8 cellular contexts compared by ENCODE assay signal in genomic region chr5:177300236-177300880, GRCh38. TPM values are rescaled to one million over a fixed set of nuclear protein-coding genes. Genes with fewer than 3 reads are reported as not detected.
DNase-seq lines count a peak whose midpoint lies in the region; ATAC-seq and TF ChIP-seq lines count a peak whose summit lies in the region.

No MANE protein-coding gene starts in this region.

- H3K9me3 ChIP-seq in breast epithelium, result no peaks in the 10 kb centered on the region

- peak; percentile 15 for DNase-seq in NCI-H2227 (lab: John Stamatoyannopoulos, UW; ENCODE audit: unreplicated experiment)
- no peak for DNase-seq in NCI-H2227 treated with DMSO at 0.1 percent for 48 hours (lab: John Stamatoyannopoulos, UW)
- peak; percentile 42 to 77 for DNase-seq in SW 1271 (lab: John Stamatoyannopoulos, UW)
- no peak for DNase-seq in breast epithelium (ENCODE audit: low spot score in 2 of 2)
- DNase-seq in kidney tubule cell (ENCODE audit: low spot score), result peak; percentile 77
- DNase-seq in stimulated activated CD8-positive, alpha-beta memory T cell treated with anti-CD3 and anti-CD28 coated beads, Interleukin-7, amount 100 ng/mL, for 4 hours (ENCODE audit: low read depth in 2 of 2), result peak; percentile 60 to 62

- H3K27ac ChIP-seq in breast epithelium, result peak overlapping the region; percentile 85 to 90

- TF ChIP-seq CTCF in breast epithelium (IDR thresholded peaks at IDR 0.05), result no peak

- peak; percentile 41 for ATAC-seq in HG03342 (IDR thresholded peaks at IDR 0.05; ENCODE audit: unreplicated experiment)
- ATAC-seq in GM19324 (IDR thresholded peaks at IDR 0.05; ENCODE audit: low FRiP score, unreplicated experiment), result no peak

- H3K4me3 ChIP-seq in breast epithelium, result no peak overlapping the region

- no peak for TF ChIP-seq POLR2A in breast epithelium (IDR thresholded peaks at IDR 0.05)

- H3K27me3 ChIP-seq in breast epithelium, result no peaks in the 10 kb centered on the region

- peaks cover 10 to 34% of the 10 kb centered on the region in 2 donors for H3K4me1 ChIP-seq in breast epithelium

- intact Hi-C loops in breast epithelium (cut with DNase I; ENCODE audit: low total_unique reads), result no loop called here

- H3K36me3 ChIP-seq in breast epithelium, result no peaks in the 10 kb centered on the region

RNA-seq across cellular contexts. Expression of gene RAB24, which starts 3.2 kb away (rescaled TPM):
- 10 to 100 TPM; 21.4 to 62.9 (median 36.0) TPM for total RNA-seq in breast epithelium

RNA-seq across cellular contexts. Expression of gene PRELID1, which starts 3.2 kb away (rescaled TPM):
- total RNA-seq in breast epithelium, result 10 to 100 TPM; 61.0 to 97.0 (median 68.8) TPM

RNA-seq across cellular contexts. Expression of gene MXD3, which starts 11.3 kb away (rescaled TPM):
- total RNA-seq in breast epithelium, result 10 to 100 TPM in 1 of 3 donors, 1 to 10 TPM in 2; 4.2 to 10.5 (median 9.4) TPM

RNA-seq across cellular contexts. Expression of gene LMAN2, which starts 51.1 kb away (rescaled TPM):
- total RNA-seq in breast epithelium, result 100 to 1,000 TPM; 139 to 188 (median 170) TPM

RNA-seq across cellular contexts. Expression of gene RGS14, which starts 57.4 kb away (rescaled TPM):
- 10 to 100 TPM in 2 of 3 donors, 1 to 10 TPM in 1; 9.0 to 16.4 (median 11.3) TPM for total RNA-seq in breast epithelium

Comparison
In these comparisons a context has a peak if more than half of its experiments do, and no peak if none do; other contexts are left out.
1. DNase-seq: peak in NCI-H2227 (single experiment), SW 1271 (2 of 2), kidney tubule cell (single experiment) and stimulated activated CD8-positive, alpha-beta memory T cell treated with anti-CD3 and anti-CD28 coated beads, Interleukin-7, amount 100 ng/mL, for 4 hours (2 of 2); none in NCI-H2227 treated with DMSO at 0.1 percent for 48 hours (single experiment) and breast epithelium (0 of 2).